ENCODE assay signal across 4 cellular contexts in genomic region chr1:120881934-120882333, GRCh38. TPM values are rescaled to one million over a fixed set of nuclear protein-coding genes. Genes with fewer than 3 reads are reported as not detected.
"Had no signal": no experiment of that assay in that cellular context is flagged by ENCODE, and none has a peak within 500 bp of the region (broad histone marks: within the 10 kb centered on the region; RNA-seq: fewer than 3 reads in every experiment).

No MANE protein-coding gene starts in this region.

RNA-seq across cellular contexts. Expression of gene PPIAL4A, which starts 7.6 kb away (rescaled TPM):
- total RNA-seq: LHCN-M2, M059J, MCF 10A, NCI-H460 had no signal
